In the genomic region with DNA sequence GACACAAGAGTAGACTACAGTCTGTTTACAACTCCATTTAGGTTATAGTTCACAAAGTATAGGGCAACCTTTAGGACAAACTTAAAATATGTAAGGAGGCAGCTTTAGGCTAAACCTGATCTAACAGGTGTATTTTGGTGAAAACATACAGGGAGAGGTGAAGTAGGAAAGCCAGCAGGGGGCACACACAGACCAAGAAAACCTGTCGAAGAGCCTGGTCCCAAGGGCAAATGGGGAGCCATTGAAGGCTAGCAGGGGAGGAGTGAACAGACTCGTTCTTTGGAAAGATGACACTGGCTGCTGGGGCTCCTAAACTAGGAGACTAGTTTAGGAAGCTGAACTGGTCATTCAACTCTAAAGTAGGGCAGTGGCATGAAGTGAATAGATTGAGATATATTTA, we compare ENCODE assay signal across 8 cellular contexts.
DNase-seq lines count a peak whose midpoint lies in the region; ATAC-seq, FAIRE-seq and TF ChIP-seq lines count a peak whose summit lies in the region.

No MANE protein-coding gene starts in this region.

- H3K4me1 ChIP-seq in IMR-90 (ENCODE audit: control insufficient read depth, insufficient read depth, low read length) = no peaks in the 10 kb centered on the region
- no peaks in the 10 kb centered on the region for H3K4me1 ChIP-seq in neuronal stem cell (ENCODE audit: control insufficient read depth in 2 of 2, insufficient read depth in 1 of 2, low read depth in 1 of 2, low read length in 2 of 2)
- H3K4me1 ChIP-seq in mesenchymal stem cell (ENCODE audit: control insufficient read depth, insufficient read depth, low read depth, low read length) = no peaks in the 10 kb centered on the region
- no peaks in the 10 kb centered on the region for H3K4me1 ChIP-seq in suprapubic skin

- H2AK5ac ChIP-seq in IMR-90 (ENCODE audit: low read depth, low read length) (no peak overlapping the region), neuronal stem cell (ENCODE audit: low read depth, low read length) (no peak overlapping the region), mesenchymal stem cell (ENCODE audit: low read length, severe bottlenecking) (no peak overlapping the region)

- ATAC-seq in IMR-90 (ENCODE audit: low read depth) (no peak), T-helper 17 cell (peak; percentile 61), HG03457 (IDR thresholded peaks at IDR 0.05; ENCODE audit: unreplicated experiment) (no peak)

- H3K79me1 ChIP-seq in IMR-90 (ENCODE audit: low read depth in 1 of 2, low read length in 2 of 2) (no peaks in the 10 kb centered on the region), neuronal stem cell (ENCODE audit: low read depth, low read length) (no peaks in the 10 kb centered on the region), mesenchymal stem cell (replicated peaks; ENCODE audit: low read length, poor library complexity, severe bottlenecking) (no peaks in the 10 kb centered on the region)

- H2AFZ ChIP-seq in IMR-90 (replicated peaks; ENCODE audit: low read length, poor library complexity) = no peak overlapping the region
- no peak overlapping the region for H2AFZ ChIP-seq in neuronal stem cell (ENCODE audit: low read length)
- no peak overlapping the region for H2AFZ ChIP-seq in mesenchymal stem cell (ENCODE audit: low read depth, low read length)

- H2BK12ac ChIP-seq in neuronal stem cell (ENCODE audit: low read length) (no peak overlapping the region), mesenchymal stem cell (ENCODE audit: low read length in 2 of 2) (no peak overlapping the region)

- CTCF ChIA-PET in IMR-90 (lab: Yijun Ruan, JAX) = no interaction called here

- no peaks in the 10 kb centered on the region for H3K9me1 ChIP-seq in IMR-90 (ENCODE audit: insufficient read depth, low read length)

- TF ChIP-seq CTCF in D721Med (IDR thresholded peaks at IDR 0.05; ENCODE audit: insufficient read depth, missing control alignments) (peak; percentile 48), IMR-90 (conservative IDR thresholded peaks at IDR 0.05; ENCODE audit: low read depth, low read length) (peak; percentile 13; the same call in 1 of the 2 replicates), suprapubic skin (IDR thresholded peaks at IDR 0.05) (peak in 1 of 2 donors; percentile 23)

- no peak overlapping the region for H2BK120ac ChIP-seq in IMR-90 (ENCODE audit: low read depth, low read length)
- H2BK120ac ChIP-seq in neuronal stem cell (ENCODE audit: low read depth, low read length) = no peak overlapping the region
- no peak overlapping the region for H2BK120ac ChIP-seq in mesenchymal stem cell (ENCODE audit: low read depth, low read length)

- intact Hi-C loops in IMR-90 (cut with micrococcal nuclease) = loop anchor here (5.0 kb wide), 1 partner anchor 522 kb away; no protein-coding TSS in a partner anchor

- H3K27ac ChIP-seq in IMR-90 (ENCODE audit: insufficient read depth, low read length) = no peak overlapping the region
- no peak overlapping the region for H3K27ac ChIP-seq in neuronal stem cell (replicated peaks; ENCODE audit: low read length)
- no peak overlapping the region for H3K27ac ChIP-seq in mesenchymal stem cell (ENCODE audit: low read length, poor library complexity, severe bottlenecking)
- no peak overlapping the region for H3K27ac ChIP-seq in suprapubic skin

- H3K4me2 ChIP-seq in IMR-90 (ENCODE audit: low read depth, low read length) (no peak overlapping the region), neuronal stem cell (ENCODE audit: insufficient read depth, low read length, poor library complexity, severe bottlenecking) (no peak overlapping the region), mesenchymal stem cell (ENCODE audit: low read length, poor library complexity, severe bottlenecking) (no peak overlapping the region)

- DNase-seq in D721Med (ENCODE audit: insufficient read length, low spot score) (no peak), IMR-90 (no peak), T-helper 17 cell (peak in 2 of 3 donors; percentile 30 to 34), ecto neural progenitor cell (ENCODE audit: low spot score) (peak; percentile 66), neuronal stem cell (ENCODE audit: low spot score) (peak; percentile 46), mesenchymal stem cell (no peak), suprapubic skin (ENCODE audit: low spot score in 2 of 2) (no peak)

- H3K4ac ChIP-seq in IMR-90 (ENCODE audit: low read depth, low read length) (no peak overlapping the region), neuronal stem cell (ENCODE audit: low read length) (no peak overlapping the region), mesenchymal stem cell (ENCODE audit: low read depth in 1 of 2, low read length in 2 of 2) (no peak overlapping the region)

- H3K9ac ChIP-seq in IMR-90 (ENCODE audit: low read depth, low read length) (no peak overlapping the region), neuronal stem cell (ENCODE audit: low read depth, low read length, poor library complexity) (no peak overlapping the region), mesenchymal stem cell (ENCODE audit: low read length) (no peak overlapping the region)

- no peak overlapping the region for H3K14ac ChIP-seq in IMR-90 (replicated peaks; ENCODE audit: low read depth, low read length)
- no peak overlapping the region for H3K14ac ChIP-seq in neuronal stem cell (ENCODE audit: low read length)
- no peak overlapping the region for H3K14ac ChIP-seq in mesenchymal stem cell (ENCODE audit: low read length in 2 of 2)

- peaks cover 4% of the 10 kb centered on the region for H3K4me1 Mint-ChIP-seq in T-helper 17 cell

- no peak overlapping the region for H3K56ac ChIP-seq in IMR-90 (ENCODE audit: extremely low read depth, insufficient read depth, low read length)

- H3K9me3 ChIP-seq in IMR-90 (ENCODE audit: control insufficient read depth, insufficient read depth, low read length) (no peaks in the 10 kb centered on the region), T-helper 17 cell (ENCODE audit: control insufficient read depth, low read length, poor library complexity, severe bottlenecking) (no peaks in the 10 kb centered on the region), neuronal stem cell (replicated peaks in 1 of 2; ENCODE audit: control insufficient read depth in 2 of 2, insufficient read depth in 1 of 2, low read depth in 1 of 2, low read length in 2 of 2) (no peaks in the 10 kb centered on the region), mesenchymal stem cell (ENCODE audit: control insufficient read depth, low read length) (no peaks in the 10 kb centered on the region), suprapubic skin (no peaks in the 10 kb centered on the region)

- FAIRE-seq in D721Med (lab: Jason Lieb, UNC) = no peak

- no peak overlapping the region for H4K5ac ChIP-seq in IMR-90 (ENCODE audit: low read depth, low read length)

- H3K27me3 Mint-ChIP-seq in T-helper 17 cell = peaks cover 25% of the 10 kb centered on the region

- H2AK9ac ChIP-seq in IMR-90 (replicated peaks; ENCODE audit: low read depth, low read length, poor library complexity) = no peak overlapping the region

- H3K18ac ChIP-seq in IMR-90 (ENCODE audit: low read depth, low read length) (no peak overlapping the region), neuronal stem cell (ENCODE audit: low read length) (no peak overlapping the region), mesenchymal stem cell (ENCODE audit: low read depth in 1 of 2, low read length in 2 of 2) (no peak overlapping the region)

- H3K4me3 Mint-ChIP-seq in T-helper 17 cell = no peak overlapping the region

- H4K91ac ChIP-seq in IMR-90 (ENCODE audit: insufficient read depth, low read depth, low read length) (no peak overlapping the region), neuronal stem cell (ENCODE audit: low read depth, low read length, poor library complexity) (no peak overlapping the region), mesenchymal stem cell (ENCODE audit: low read length) (no peak overlapping the region)

- H2BK20ac ChIP-seq in IMR-90 (ENCODE audit: low read depth, low read length) = no peak overlapping the region

- in situ Hi-C loops in IMR-90 (cut with MboI; ENCODE audit: low sequenced_read_pairs) = no loop called here

- H3K27me3 ChIP-seq in IMR-90 (ENCODE audit: control insufficient read depth, insufficient read depth, low read length) (no peaks in the 10 kb centered on the region), neuronal stem cell (ENCODE audit: control insufficient read depth in 3 of 3, insufficient read depth in 3 of 3, low read depth in 1 of 3, low read length in 3 of 3) (no peaks in the 10 kb centered on the region), mesenchymal stem cell (ENCODE audit: control insufficient read depth in 1 of 2, insufficient read depth in 1 of 2, low read length in 2 of 2) (peaks cover 0 to 28% of the 10 kb centered on the region in 2 experiments), suprapubic skin (peaks cover 16% of the 10 kb centered on the region)

- no peaks in the 10 kb centered on the region for H3K36me3 Mint-ChIP-seq in T-helper 17 cell (ENCODE audit: low read depth)

- H2BK15ac ChIP-seq in IMR-90 (ENCODE audit: low read depth, low read length) (no peak overlapping the region), neuronal stem cell (ENCODE audit: low read length) (no peak overlapping the region), mesenchymal stem cell (ENCODE audit: low read depth, poor library complexity, severe bottlenecking) (no peak overlapping the region)

- TF ChIP-seq POLR2A in IMR-90 (IDR thresholded peaks at IDR 0.05; ENCODE audit: low read depth, low read length) = no peak
- no peak for TF ChIP-seq POLR2A in suprapubic skin (IDR thresholded peaks at IDR 0.05)

- no peak overlapping the region for H3K27ac Mint-ChIP-seq in T-helper 17 cell

- H4K20me1 ChIP-seq in IMR-90 (ENCODE audit: insufficient read depth, low read length) = no peaks in the 10 kb centered on the region

- no peak overlapping the region for H3K23ac ChIP-seq in IMR-90 (ENCODE audit: low read depth, low read length)
- H3K23ac ChIP-seq in neuronal stem cell (ENCODE audit: low read depth, low read length, poor library complexity) = no peak overlapping the region
- H3K23ac ChIP-seq in mesenchymal stem cell (ENCODE audit: low read length in 2 of 2) = no peak overlapping the region

- dilution Hi-C loops in IMR-90 (cut with HindIII; ENCODE audit: low sequenced_read_pairs, unreplicated experiment) = no loop called here

- TF ChIP-seq EP300 in suprapubic skin (IDR thresholded peaks at IDR 0.05) = no peak

- WGBS in IMR-90 (ENCODE audit: extremely low coverage in 2 of 2, insufficient read length in 1 of 2), 2 experiments = no CpG with 5 or more reads among the region's 2 CpGs
- WGBS in neuronal stem cell (ENCODE audit: extremely low coverage in 2 of 2, insufficient read length in 2 of 2, insufficient replicate concordance in 1 of 2), 2 donors = no CpG with 5 or more reads among the region's 2 CpGs
- WGBS in mesenchymal stem cell = 1% methylated on average over 2 of the region's 2 CpGs
- WGBS in suprapubic skin = 9% methylated on average over 2 of the region's 2 CpGs

- BruUV-seq in IMR-90 (replicated peaks; lab: Mats Ljungman, UMichigan) = no TSS peak

- H2BK5ac ChIP-seq in IMR-90 (ENCODE audit: low read depth, low read length, poor library complexity, severe bottlenecking) (no peak overlapping the region), neuronal stem cell (ENCODE audit: low read length) (no peak overlapping the region), mesenchymal stem cell (ENCODE audit: low read depth, low read length, poor library complexity, severe bottlenecking) (no peak overlapping the region)

- no peaks in the 10 kb centered on the region for H3K36me3 ChIP-seq in IMR-90 (ENCODE audit: control insufficient read depth, insufficient read depth, low read length)
- no peaks in the 10 kb centered on the region for H3K36me3 ChIP-seq in neuronal stem cell (replicated peaks in 1 of 2; ENCODE audit: control insufficient read depth in 2 of 2, insufficient read depth in 2 of 2, low read length in 2 of 2)
- no peaks in the 10 kb centered on the region for H3K36me3 ChIP-seq in mesenchymal stem cell (ENCODE audit: control insufficient read depth in 1 of 2, insufficient read depth in 2 of 2, low read depth in 1 of 2, low read length in 2 of 2)
- H3K36me3 ChIP-seq in suprapubic skin = no peaks in the 10 kb centered on the region

- POLR2A ChIA-PET in IMR-90 (lab: Charles Lee; ENCODE audit: unreplicated experiment) = no interaction called here

- H3K4me3 ChIP-seq in IMR-90 (ENCODE audit: insufficient read depth, low read depth, low read length) = no peak overlapping the region
- no peak overlapping the region for H3K4me3 ChIP-seq in neuronal stem cell (ENCODE audit: low read length in 2 of 2)
- H3K4me3 ChIP-seq in mesenchymal stem cell (ENCODE audit: insufficient read depth in 1 of 2, low read depth in 1 of 2, low read length in 2 of 2) = no peak overlapping the region
- no peak overlapping the region for H3K4me3 ChIP-seq in suprapubic skin

- H4K8ac ChIP-seq in IMR-90 (ENCODE audit: low read depth in 2 of 2, low read length in 2 of 2) = no peak overlapping the region
- H4K8ac ChIP-seq in neuronal stem cell (ENCODE audit: low read depth, low read length) = no peak overlapping the region
- no peak overlapping the region for H4K8ac ChIP-seq in mesenchymal stem cell (ENCODE audit: low read length)

- peak; percentile 19; the same call in 1 of the 2 replicates for TF ChIP-seq RAD21 in IMR-90 (IDR thresholded peaks at IDR 0.05; ENCODE audit: low read length)

Comparison
In these comparisons a context has a peak if more than half of its experiments do, and no peak if none do; other contexts are left out.
1. DNase-seq: peak in T-helper 17 cell (2 of 3), ecto neural progenitor cell (single experiment) and neuronal stem cell (single experiment); none in D721Med (single experiment), IMR-90 (single experiment), mesenchymal stem cell (single experiment) and suprapubic skin (0 of 2).